ENCODE assay signal across 9 cellular contexts in genomic region chr7:71131753-71132520, GRCh38. TPM values are rescaled to one million over a fixed set of nuclear protein-coding genes. Genes with fewer than 3 reads are reported as not detected.
A peak's percentile ranks its signal among the peaks of the same experiment; 100 is the strongest.
DNase-seq lines count a peak whose midpoint lies in the region; ATAC-seq lines count a peak whose summit lies in the region.
"Had no signal": no experiment of that assay in that cellular context is flagged by ENCODE, and none has a peak within 500 bp of the region (broad histone marks: within the 10 kb centered on the region; RNA-seq: fewer than 3 reads in every experiment).

Gene GALNT17 (plus strand): TSS chr7:71132144.

- WGBS in iPS DF 6.9 (ENCODE audit: insufficient coverage, insufficient read length), result no CpG with 5 or more reads among the region's 98 CpGs

- peaks cover 5% of the 10 kb centered on the region; the same call in 1 of the 2 replicates for H3K4me1 ChIP-seq in iPS DF 6.9 (ENCODE audit: control insufficient read depth, insufficient read depth, low read length)

- H3K27ac Mint-ChIP-seq in activated naive CD8-positive, alpha-beta T cell treated with anti-CD3 and anti-CD28 coated beads, Interleukin-2, amount 10 ng/mL, durations not matched to agents 7 days and 5 days, result no peak within 1 kb of the TSS
- H3K27ac Mint-ChIP-seq: memory B cell had no signal

- POLR2A ChIA-PET in activated naive CD8-positive, alpha-beta T cell treated with anti-CD3 and anti-CD28 coated beads, Interleukin-2, amount 10 ng/mL, durations not matched to agents 7 days and 5 days (lab: Charles Lee), result no interaction called here

- no peaks in the 10 kb centered on the region for H3K36me3 ChIP-seq in iPS DF 6.9 (ENCODE audit: control insufficient read depth, insufficient read depth, low read length)

- peaks cover 1% of the 10 kb centered on the region for H3K9me3 Mint-ChIP-seq in activated naive CD8-positive, alpha-beta T cell treated with anti-CD3 and anti-CD28 coated beads, Interleukin-2, amount 10 ng/mL, durations not matched to agents 7 days and 5 days

- no peaks in the 10 kb centered on the region for H3K36me3 Mint-ChIP-seq in activated naive CD8-positive, alpha-beta T cell treated with anti-CD3 and anti-CD28 coated beads, Interleukin-2, amount 10 ng/mL, durations not matched to agents 7 days and 5 days
- H3K36me3 Mint-ChIP-seq: memory B cell had no signal

- peak within 1 kb of the TSS; percentile 71 for H3K4me3 ChIP-seq in iPS DF 6.9 (ENCODE audit: low read length)

- H3K27ac ChIP-seq in iPS DF 6.9 (ENCODE audit: low read length), result no peak within 1 kb of the TSS

- H3K27me3 ChIP-seq in iPS DF 6.9 (ENCODE audit: control insufficient read depth, insufficient read depth, low read length), result no peaks in the 10 kb centered on the region

- H3K4me1 Mint-ChIP-seq in activated naive CD8-positive, alpha-beta T cell treated with anti-CD3 and anti-CD28 coated beads, Interleukin-2, amount 10 ng/mL, durations not matched to agents 7 days and 5 days, result peaks cover 1% of the 10 kb centered on the region
- H3K4me1 Mint-ChIP-seq: memory B cell had no signal

- H3K4me3 Mint-ChIP-seq in activated naive CD8-positive, alpha-beta T cell treated with anti-CD3 and anti-CD28 coated beads, Interleukin-2, amount 10 ng/mL, durations not matched to agents 7 days and 5 days, result no peak within 1 kb of the TSS
- H3K4me3 Mint-ChIP-seq: memory B cell had no signal

- H3K9me3 ChIP-seq in iPS DF 6.9 (ENCODE audit: control insufficient read depth, insufficient read depth, low read length), result no peaks in the 10 kb centered on the region

- no peak for ATAC-seq in activated naive CD8-positive, alpha-beta T cell treated with anti-CD3 and anti-CD28 coated beads, Interleukin-2, amount 10 ng/mL, durations not matched to agents 7 days and 5 days (ENCODE audit: low read depth)
- no peak for ATAC-seq in HG03175 (IDR thresholded peaks at IDR 0.05; ENCODE audit: unreplicated experiment)

- DNase-seq in COR-L47 (lab: John Stamatoyannopoulos, UW), result peak; percentile 1
- peak; percentile 29 for DNase-seq in activated naive CD8-positive, alpha-beta T cell treated with anti-CD3 and anti-CD28 coated beads, Interleukin-2, amount 10 ng/mL, durations not matched to agents 7 days and 5 days
- DNase-seq in iPS DF 6.9 (ENCODE audit: low read depth, low spot score), result no peak
- DNase-seq in retina, result peak; percentile 86
- DNase-seq in T1000 (lab: John Stamatoyannopoulos, UW), result no peak
- no peak for DNase-seq in activated CD8-positive, alpha-beta memory T cell treated with anti-CD3 and anti-CD28 coated beads, Interleukin-2, amount 50 U/mL, for 4 hours
- DNase-seq in NK-92 treated with Interleukin-12 subunit alpha and Interleukin-12 subunit beta, amount 100 ng/mL, for 24 hours (lab: John Stamatoyannopoulos, UW), result no peak

- peaks cover 24% of the 10 kb centered on the region for H3K27me3 Mint-ChIP-seq in activated naive CD8-positive, alpha-beta T cell treated with anti-CD3 and anti-CD28 coated beads, Interleukin-2, amount 10 ng/mL, durations not matched to agents 7 days and 5 days

RNA-seq across cellular contexts. Expression of gene GALNT17, which starts in this region (rescaled TPM):
- total RNA-seq in activated naive CD8-positive, alpha-beta T cell treated with anti-CD3 and anti-CD28 coated beads, Interleukin-2, amount 10 ng/mL, durations not matched to agents 7 days and 5 days, result not detected

Comparison
In these comparisons a context has a peak if more than half of its experiments do, and no peak if none do; other contexts are left out.
1. Peak in DNase-seq in activated naive CD8-positive, alpha-beta T cell treated with anti-CD3 and anti-CD28 coated beads, Interleukin-2, amount 10 ng/mL, durations not matched to agents 7 days and 5 days; RNA of the gene not detected or under 1 TPM.
2. DNase-seq: peak in COR-L47 (single experiment) and retina (single experiment); none in iPS DF 6.9 (single experiment), T1000 (single experiment), activated CD8-positive, alpha-beta memory T cell treated with anti-CD3 and anti-CD28 coated beads, Interleukin-2, amount 50 U/mL, for 4 hours (single experiment) and NK-92 treated with Interleukin-12 subunit alpha and Interleukin-12 subunit beta, amount 100 ng/mL, for 24 hours (single experiment).